In genomic region chr7:70489808-70490207, GRCh38 we compare ENCODE assay signal across 28 cellular contexts.
"Had no signal": no experiment of that assay in that cellular context is flagged by ENCODE, and none has a peak within 500 bp of the region (broad histone marks: within the 10 kb centered on the region; RNA-seq: fewer than 3 reads in every experiment).

No MANE protein-coding gene starts in this region.

- DNase-seq: activated CD4-positive, alpha-beta memory T cell treated with anti-CD3 and anti-CD28 coated beads for 36 hours; activated CD4-positive, alpha-beta T cell treated with anti-CD3 and anti-CD28 coated beads, Interleukin-2, amount 10 ng/mL, durations not matched to agents 24 days and 14 days; activated CD4-positive, CD25-positive, alpha-beta regulatory T cell treated with anti-CD3 and anti-CD28 coated beads, Interleukin-2, amount 50 U/mL, for 72 hours; activated CD8-positive, alpha-beta memory T cell treated with anti-CD3 and anti-CD28 coated beads, Interleukin-2, amount 50 U/mL, for 48 hours; activated gamma-delta T cell; activated naive CD4-positive, alpha-beta T cell treated with anti-CD3 and anti-CD28 coated beads, Interleukin-2, amount 10 ng/mL, durations not matched to agents 7 days and 5 days; activated naive CD8-positive, alpha-beta T cell treated with anti-CD3 and anti-CD28 coated beads, Interleukin-2, amount 10 ng/mL, durations not matched to agents 7 days and 5 days; activated T-cell treated with anti-CD3 and anti-CD28 coated beads, Interleukin-2, amount 50 U/mL, for 24 hours; amniotic stem cell; brain microvascular endothelial cell; dermis blood vessel endothelial cell; effector CD8-positive, alpha-beta T cell; esophagus squamous epithelium; hypothalamus; immature natural killer cell; midbrain; naive thymus-derived CD8-positive, alpha-beta T cell; occipital lobe; psoas muscle; spleen; stimulated activated naive CD4-positive, alpha-beta T cell; T-helper 2 cell; transverse colon had no signal

- H3K79me2 ChIP-seq: parathyroid adenoma had no signal

- H3K4me1 ChIP-seq: esophagus squamous epithelium, neural progenitor cell, parathyroid adenoma, psoas muscle, spleen, suprapubic skin, transverse colon had no signal

- H3K27ac ChIP-seq: brain microvascular endothelial cell, epithelial cell of prostate, esophagus squamous epithelium, gastroesophageal sphincter, neural progenitor cell, parathyroid adenoma, psoas muscle, spleen, suprapubic skin, transverse colon had no signal

- H3K9me3 ChIP-seq: esophagus squamous epithelium, psoas muscle, suprapubic skin, transverse colon had no signal

- H3K9ac ChIP-seq: neural progenitor cell, parathyroid adenoma had no signal

- H3K4me3 ChIP-seq: esophagus squamous epithelium, gastroesophageal sphincter, neural progenitor cell, psoas muscle, spleen, suprapubic skin, transverse colon had no signal

- ATAC-seq: gastroesophageal sphincter; naive thymus-derived CD8-positive, alpha-beta T cell; psoas muscle had no signal

- H2AFZ ChIP-seq: neural progenitor cell, parathyroid adenoma had no signal

- H3K36me3 ChIP-seq: brain microvascular endothelial cell, esophagus squamous epithelium, gastroesophageal sphincter, neural progenitor cell, spleen, suprapubic skin, transverse colon had no signal

- H3K4me2 ChIP-seq: neural progenitor cell had no signal

- H3K27me3 ChIP-seq: brain microvascular endothelial cell, esophagus squamous epithelium, gastroesophageal sphincter, neural progenitor cell, spleen, suprapubic skin, transverse colon had no signal
